Comparison of ENCODE assay signal across 1 cellular context in genomic region chr6:30325873-30326445, GRCh38.
A peak's percentile ranks its signal among the peaks of the same experiment; 100 is the strongest.
TF ChIP-seq lines count a peak whose summit lies in the region.

No MANE protein-coding gene starts in this region.

TF ChIP-seq in HepG2, 621 proteins besides CTCF, POLR2A, EP300 and RAD21 (continued from another document and continues in another):
- TF ChIP-seq ZNF800 (CRISPR knock-in tag; IDR thresholded peaks at IDR 0.05) = peak; percentile 62; the same call in 1 of the 2 replicates
- TF ChIP-seq RBM39 (IDR thresholded peaks at IDR 0.05; ENCODE audit: low read depth, low read length, poor library complexity, severe bottlenecking) = peak; percentile 21
- TF ChIP-seq FIP1L1 (IDR thresholded peaks at IDR 0.05; ENCODE audit: borderline replicate concordance, insufficient read depth, low read depth, low read length) = no peak
- peak; percentile 62; the same call in 1 of the 2 replicates for TF ChIP-seq RNF2 (conservative IDR thresholded peaks at IDR 0.05; ENCODE audit: low read depth)
- TF ChIP-seq ZBTB20 (CRISPR knock-in tag; IDR thresholded peaks at IDR 0.05; ENCODE audit: borderline replicate concordance, low read depth) = no peak
- no peak for TF ChIP-seq CEBPB (IDR thresholded peaks at IDR 0.05; ENCODE audit: borderline replicate concordance, low read depth, low read length)
- 0 out of 2 replicates have a peak, but pooled peaks have one; percentile 40 for TF ChIP-seq ZNF160 (CRISPR knock-in tag; IDR thresholded peaks at IDR 0.05)
- 0 out of 2 replicates have a peak, but pooled peaks have one; percentile 71 for TF ChIP-seq HOXA5 (CRISPR knock-in tag; IDR thresholded peaks at IDR 0.05)
- peak; percentile 94; the same call in 1 of the 2 replicates for TF ChIP-seq ARID2 (CRISPR knock-in tag; IDR thresholded peaks at IDR 0.05; ENCODE audit: borderline replicate concordance)
- TF ChIP-seq CENPX (CRISPR knock-in tag; IDR thresholded peaks at IDR 0.05) = no peak
- TF ChIP-seq TCF7 (IDR thresholded peaks at IDR 0.05; ENCODE audit: low read depth) = 0 out of 2 replicates have a peak, but pooled peaks have one; percentile 46
- TF ChIP-seq ZNF747 (CRISPR knock-in tag; IDR thresholded peaks at IDR 0.05; ENCODE audit: borderline replicate concordance) = peak; percentile 91
- TF ChIP-seq MIER2 (CRISPR knock-in tag; IDR thresholded peaks at IDR 0.05) = no peak
- TF ChIP-seq ZXDC (CRISPR knock-in tag; IDR thresholded peaks at IDR 0.05) = peak; percentile 38; the same call in 1 of the 2 replicates
- no peak for TF ChIP-seq SAFB2 (CRISPR knock-in tag; IDR thresholded peaks at IDR 0.05; ENCODE audit: borderline replicate concordance, low read depth)
- peak; percentile 42; the same call in 1 of the 2 replicates for TF ChIP-seq MXD1 (CRISPR knock-in tag; IDR thresholded peaks at IDR 0.05)
- TF ChIP-seq ZNF264 (CRISPR knock-in tag; IDR thresholded peaks at IDR 0.05) = 0 out of 2 replicates have a peak, but pooled peaks have one; percentile 19
- no peak for TF ChIP-seq ZBTB38 (CRISPR knock-in tag; IDR thresholded peaks at IDR 0.05)
- TF ChIP-seq IKZF1 (IDR thresholded peaks at IDR 0.05) = no peak
- no peak for TF ChIP-seq NR3C1 (CRISPR knock-in tag; IDR thresholded peaks at IDR 0.05)
- peak; percentile 43; the same call in 1 of the 2 replicates for TF ChIP-seq NCOR1 (IDR thresholded peaks at IDR 0.05; ENCODE audit: borderline replicate concordance, low read length)
- 0 out of 2 replicates have a peak, but pooled peaks have one; percentile 45 for TF ChIP-seq ZNF713 (CRISPR knock-in tag; IDR thresholded peaks at IDR 0.05)
- peak; percentile 76 for TF ChIP-seq FOXC1 (CRISPR knock-in tag; IDR thresholded peaks at IDR 0.05; ENCODE audit: borderline replicate concordance)
- peak; percentile 50; the same call in 1 of the 2 replicates for TF ChIP-seq SMYD3 (CRISPR knock-in tag; IDR thresholded peaks at IDR 0.05)
- no peak for TF ChIP-seq SNAPC4 (CRISPR knock-in tag; IDR thresholded peaks at IDR 0.05)
- TF ChIP-seq ZNF704 (CRISPR knock-in tag; IDR thresholded peaks at IDR 0.05; ENCODE audit: borderline replicate concordance) = peak; percentile 76; the same call in 1 of the 2 replicates
- peak; percentile 91 for TF ChIP-seq U2AF1 (optimal IDR thresholded peaks at IDR 0.05; ENCODE audit: low read depth, low read length)
- TF ChIP-seq ZNF282 (IDR thresholded peaks at IDR 0.05; ENCODE audit: partially characterized antibody) = no peak
- TF ChIP-seq TFAP4 (IDR thresholded peaks at IDR 0.05; ENCODE audit: borderline replicate concordance, low read depth) = no peak; the same call in 1 of the 2 replicates
- peak; percentile 28; the same call in 1 of the 2 replicates for TF ChIP-seq BRD4 (CRISPR knock-in tag; IDR thresholded peaks at IDR 0.05)
- TF ChIP-seq ZNF580 (CRISPR knock-in tag; IDR thresholded peaks at IDR 0.05; ENCODE audit: borderline replicate concordance, low read depth) = 0 out of 2 replicates have a peak, but pooled peaks have one; percentile 15
- TF ChIP-seq ZNF331 (CRISPR knock-in tag; IDR thresholded peaks at IDR 0.05) = no peak
- TF ChIP-seq ZBTB49 (CRISPR knock-in tag; IDR thresholded peaks at IDR 0.05; ENCODE audit: borderline replicate concordance) = no peak
- TF ChIP-seq FOXO1 (CRISPR knock-in tag; IDR thresholded peaks at IDR 0.05) = no peak
- TF ChIP-seq SRY (CRISPR knock-in tag; IDR thresholded peaks at IDR 0.05) = peak; percentile 24; the same call in 1 of the 2 replicates
- TF ChIP-seq CSRNP2 (CRISPR knock-in tag; conservative IDR thresholded peaks at IDR 0.05; ENCODE audit: low read depth) = no peak
- peak; percentile 74 for TF ChIP-seq ATF7-NPFF (CRISPR knock-in tag; IDR thresholded peaks at IDR 0.05; ENCODE audit: low read depth)
- TF ChIP-seq ZNF691 (CRISPR knock-in tag; IDR thresholded peaks at IDR 0.05; ENCODE audit: borderline replicate concordance, low read depth) = no peak
- 0 out of 2 replicates have a peak, but pooled peaks have one; percentile 39 for TF ChIP-seq GZF1 (CRISPR knock-in tag; IDR thresholded peaks at IDR 0.05)
- no peak for TF ChIP-seq FOXP1 (IDR thresholded peaks at IDR 0.05)
- TF ChIP-seq FOXP1 (CRISPR knock-in tag; IDR thresholded peaks at IDR 0.05) = no peak; the same call in 1 of the 2 replicates
- peak; percentile 49 for TF ChIP-seq ZNF883 (CRISPR knock-in tag; IDR thresholded peaks at IDR 0.05; ENCODE audit: not compliant biosample characterization)
- 0 out of 2 replicates have a peak, but pooled peaks have one; percentile 59 for TF ChIP-seq ZNF570 (CRISPR knock-in tag; IDR thresholded peaks at IDR 0.05; ENCODE audit: borderline replicate concordance)
- no peak for TF ChIP-seq MLLT10 (CRISPR knock-in tag; IDR thresholded peaks at IDR 0.05)
- TF ChIP-seq PRMT3 (CRISPR knock-in tag; IDR thresholded peaks at IDR 0.05; ENCODE audit: borderline replicate concordance, low read depth) = no peak
- no peak for TF ChIP-seq HMG20A (CRISPR knock-in tag; IDR thresholded peaks at IDR 0.05; ENCODE audit: borderline replicate concordance)
- no peak for TF ChIP-seq RFX1 (IDR thresholded peaks at IDR 0.05)
- peak; percentile 90; the same call in 1 of the 3 replicates for TF ChIP-seq MXI1 (IDR thresholded peaks at IDR 0.05; ENCODE audit: borderline replicate concordance, low read depth, low read length)
